In the genomic region with DNA sequence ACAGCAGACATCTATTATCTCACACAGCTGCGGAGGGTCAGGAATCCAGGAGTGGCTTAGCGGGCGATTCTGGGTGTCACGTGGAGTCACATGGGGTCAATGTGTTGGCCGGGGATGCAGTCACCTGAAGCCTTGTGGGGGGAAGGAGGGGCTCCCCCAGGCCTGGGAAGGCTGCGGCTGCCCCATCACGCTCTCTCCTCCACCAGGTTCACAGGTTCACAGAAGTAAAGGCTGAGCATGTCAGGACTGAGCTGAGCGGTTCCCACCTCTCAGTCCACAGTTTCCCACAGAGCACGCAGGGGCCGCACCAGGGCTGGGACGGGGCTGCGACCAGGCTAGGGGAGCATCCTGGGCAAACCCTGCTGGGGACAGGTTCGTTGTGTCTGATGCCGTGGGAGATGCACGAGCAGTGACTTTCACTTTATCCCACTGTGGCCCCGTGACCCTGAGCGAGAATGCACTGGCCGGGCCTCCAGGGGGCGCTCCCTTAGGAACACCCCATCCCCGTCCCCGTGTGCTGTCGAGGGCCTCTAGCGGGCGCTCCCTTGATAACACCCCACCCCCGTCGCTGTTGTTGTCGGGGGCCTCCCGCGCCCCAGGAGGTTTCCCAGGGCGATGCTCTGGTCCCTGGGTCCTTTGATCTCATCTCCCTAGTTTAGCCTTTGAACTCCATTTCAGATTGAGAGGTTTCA, we compare ENCODE assay signal across 8 cellular contexts.
A peak's percentile ranks its signal among the peaks of the same experiment; 100 is the strongest.
DNase-seq lines count a peak whose midpoint lies in the region; ATAC-seq and FAIRE-seq lines count a peak whose summit lies in the region.

No MANE protein-coding gene starts in this region.

- H3K4me1 ChIP-seq in iPS DF 6.9 (ENCODE audit: control insufficient read depth, insufficient read depth, low read length) (peaks cover 2% of the 10 kb centered on the region; the same call in 1 of the 2 replicates), small intestine (ENCODE audit: control insufficient read depth in 2 of 2, insufficient read depth in 1 of 2, low read depth in 1 of 2, low read length in 1 of 2) (peaks cover 0 to 4% of the 10 kb centered on the region in 2 donors)

- H3K4me3 ChIP-seq in iPS DF 6.9 (ENCODE audit: low read length) (no peak overlapping the region), small intestine (ENCODE audit: low read depth in 1 of 2, low read length in 2 of 2) (peak overlapping the region in 1 of 2 donors; percentile 46)

- H3K36me3 ChIP-seq in iPS DF 6.9 (ENCODE audit: control insufficient read depth, insufficient read depth, low read length) (no peaks in the 10 kb centered on the region), small intestine (ENCODE audit: control insufficient read depth in 2 of 2, insufficient read depth in 2 of 2, low read length in 2 of 2) (no peaks in the 10 kb centered on the region)

- peak overlapping the region; percentile 86 to 97 (median 89) for H3K27ac Mint-ChIP-seq in IgD-negative memory B cell
- peak overlapping the region; percentile 79 for H3K27ac Mint-ChIP-seq in T-helper 2 cell treated with Interferon-gamma antibody and Interleukin-4, amounts not matched to agents 5 μg/mL and 100 μg/mL, for 36 hours

- DNase-seq in ELF-1 (ENCODE audit: low read depth, low spot score) (peak; percentile 85), astrocyte of the hippocampus (ENCODE audit: low read depth, low spot score) (peak; percentile 84), iPS DF 6.9 (ENCODE audit: low read depth, low spot score) (peak; percentile 37), small intestine (peak; percentile 85), NCI-H1417 treated with DMSO at 0.1 percent for 48 hours (lab: John Stamatoyannopoulos, UW) (no peak)
- peak; percentile 81 for DNase-seq in T-helper 2 cell treated with Interferon-gamma antibody and Interleukin-4, amounts not matched to agents 5 μg/mL and 100 μg/mL, for 36 hours (ENCODE audit: low spot score)

- FAIRE-seq in small intestine (lab: Jason Lieb, UNC), result no peak

- H3K27ac ChIP-seq in iPS DF 6.9 (ENCODE audit: low read length) (no peak overlapping the region), small intestine (ENCODE audit: low read depth in 1 of 2, low read length in 1 of 2) (no peak overlapping the region)

- peak; percentile 66 for ATAC-seq in GM21528 (IDR thresholded peaks at IDR 0.05; ENCODE audit: low FRiP score, unreplicated experiment)

- H3K27me3 Mint-ChIP-seq in IgD-negative memory B cell, result no peaks in the 10 kb centered on the region
- no peaks in the 10 kb centered on the region for H3K27me3 Mint-ChIP-seq in T-helper 2 cell treated with Interferon-gamma antibody and Interleukin-4, amounts not matched to agents 5 μg/mL and 100 μg/mL, for 36 hours (ENCODE audit: low read depth)

- peak overlapping the region; percentile 92 to 97 (median 92) for H3K4me3 Mint-ChIP-seq in IgD-negative memory B cell
- H3K4me3 Mint-ChIP-seq in T-helper 2 cell treated with Interferon-gamma antibody and Interleukin-4, amounts not matched to agents 5 μg/mL and 100 μg/mL, for 36 hours, result peak overlapping the region; percentile 86

- no peaks in the 10 kb centered on the region for H3K36me3 Mint-ChIP-seq in IgD-negative memory B cell
- H3K36me3 Mint-ChIP-seq in T-helper 2 cell treated with Interferon-gamma antibody and Interleukin-4, amounts not matched to agents 5 μg/mL and 100 μg/mL, for 36 hours (ENCODE audit: low read depth), result peaks cover 7% of the 10 kb centered on the region

- no peaks in the 10 kb centered on the region for H3K9me3 Mint-ChIP-seq in IgD-negative memory B cell
- H3K9me3 Mint-ChIP-seq in T-helper 2 cell treated with Interferon-gamma antibody and Interleukin-4, amounts not matched to agents 5 μg/mL and 100 μg/mL, for 36 hours, result no peaks in the 10 kb centered on the region

- peaks cover 15 to 17% (median 17%) of the 10 kb centered on the region in 3 donors for H3K4me1 Mint-ChIP-seq in IgD-negative memory B cell
- peaks cover 14% of the 10 kb centered on the region for H3K4me1 Mint-ChIP-seq in T-helper 2 cell treated with Interferon-gamma antibody and Interleukin-4, amounts not matched to agents 5 μg/mL and 100 μg/mL, for 36 hours (ENCODE audit: low read depth)

- H3K27me3 ChIP-seq in iPS DF 6.9 (ENCODE audit: control insufficient read depth, insufficient read depth, low read length), result no peaks in the 10 kb centered on the region
- no peaks in the 10 kb centered on the region for H3K27me3 ChIP-seq in small intestine (ENCODE audit: control insufficient read depth in 2 of 2, insufficient read depth in 2 of 2, low read length in 2 of 2)

- no peaks in the 10 kb centered on the region for H3K9me3 ChIP-seq in iPS DF 6.9 (ENCODE audit: control insufficient read depth, insufficient read depth, low read length)
- no peaks in the 10 kb centered on the region for H3K9me3 ChIP-seq in small intestine (ENCODE audit: control insufficient read depth, low read depth)

- no CpG with 5 or more reads among the region's 30 CpGs for WGBS in iPS DF 6.9 (ENCODE audit: insufficient coverage, insufficient read length)
- WGBS in small intestine, 3 donors, result 6 to 22% (median 8%) methylated on average over 30 of the region's 30 CpGs
